Comparison of ENCODE assay signal across 24 cellular contexts in genomic region chr5:159955056-159955624, GRCh38. TPM values are rescaled to one million over a fixed set of nuclear protein-coding genes. Genes with fewer than 3 reads are reported as not detected.
"Had no signal": no experiment of that assay in that cellular context is flagged by ENCODE, and none has a peak within 500 bp of the region (broad histone marks: within the 10 kb centered on the region; RNA-seq: fewer than 3 reads in every experiment).

No MANE protein-coding gene starts in this region.

- H3K36me3 Mint-ChIP-seq: mesothelial cell of epicardium; naive thymus-derived CD8-positive, alpha-beta T cell; stimulated activated effector memory CD8-positive, alpha-beta T cell treated with anti-CD3 and anti-CD28 coated beads, Interleukin-12 subunit alpha, Interleukin-12 subunit beta, amount 100 ng/mL, for 72 hours had no signal

- H3K4me2 ChIP-seq: hepatocyte had no signal

- H3K27ac ChIP-seq: esophagus muscularis mucosa, foreskin keratinocyte, gastroesophageal sphincter, heart left ventricle, hepatocyte, left lung, prostate gland, right atrium auricular region, transverse colon had no signal

- H3K27me3 ChIP-seq: foreskin keratinocyte, heart left ventricle, hepatocyte, left lung, right atrium auricular region, transverse colon had no signal

- ATAC-seq: foreskin keratinocyte; heart left ventricle; left cardiac atrium; mucosa of descending colon; naive thymus-derived CD8-positive, alpha-beta T cell; sciatic nerve; stimulated activated effector memory CD8-positive, alpha-beta T cell treated with anti-CD3 and anti-CD28 coated beads, Interleukin-12 subunit alpha, Interleukin-12 subunit beta, amount 100 ng/mL, for 72 hours had no signal

- H2AFZ ChIP-seq: hepatocyte had no signal

- H3K4me3 Mint-ChIP-seq: mesothelial cell of epicardium; naive thymus-derived CD8-positive, alpha-beta T cell; nephron progenitor cell; stimulated activated effector memory CD8-positive, alpha-beta T cell treated with anti-CD3 and anti-CD28 coated beads, Interleukin-12 subunit alpha, Interleukin-12 subunit beta, amount 100 ng/mL, for 72 hours; stimulated activated naive CD8-positive, alpha-beta T cell treated with anti-CD3 and anti-CD28 coated beads, Interleukin-15, Interleukin-2, amounts not matched to agents 100 ng/mL and 50 ng/mL, for 24 hours had no signal

- H3K9me3 Mint-ChIP-seq: mesothelial cell of epicardium; naive thymus-derived CD8-positive, alpha-beta T cell; nephron progenitor cell; stimulated activated effector memory CD8-positive, alpha-beta T cell treated with anti-CD3 and anti-CD28 coated beads, Interleukin-12 subunit alpha, Interleukin-12 subunit beta, amount 100 ng/mL, for 72 hours; stimulated activated naive CD8-positive, alpha-beta T cell treated with anti-CD3 and anti-CD28 coated beads, Interleukin-15, Interleukin-2, amounts not matched to agents 100 ng/mL and 50 ng/mL, for 24 hours had no signal

- H3K79me2 ChIP-seq: hepatocyte had no signal

- H3K27ac Mint-ChIP-seq: mesothelial cell of epicardium; naive thymus-derived CD8-positive, alpha-beta T cell; nephron progenitor cell; stimulated activated effector memory CD8-positive, alpha-beta T cell treated with anti-CD3 and anti-CD28 coated beads, Interleukin-12 subunit alpha, Interleukin-12 subunit beta, amount 100 ng/mL, for 72 hours; stimulated activated naive CD8-positive, alpha-beta T cell treated with anti-CD3 and anti-CD28 coated beads, Interleukin-15, Interleukin-2, amounts not matched to agents 100 ng/mL and 50 ng/mL, for 24 hours had no signal

- DNase-seq: effector CD8-positive, alpha-beta T cell; foreskin keratinocyte; heart left ventricle; left cardiac atrium; left lung; mesenchymal stem cell; mucosa of descending colon; naive thymus-derived CD8-positive, alpha-beta T cell; nephron progenitor cell; nucleus accumbens; stimulated activated CD4-positive, alpha-beta T cell treated with anti-CD3 and anti-CD28 coated beads, Interleukin-2, amount 100 ng/mL, for 24 hours; stimulated activated CD4-positive, alpha-beta T cell treated with anti-CD3 and anti-CD28 coated beads, Interleukin-4, amount 100 ng/mL, for 24 hours; transverse colon had no signal

- H3K4me1 ChIP-seq: esophagus muscularis mucosa, foreskin keratinocyte, gastroesophageal sphincter, heart left ventricle, left lung, prostate gland, right atrium auricular region had no signal

- FAIRE-seq: colon, endothelial cell of umbilical vein had no signal

- H3K4me1 Mint-ChIP-seq: mesothelial cell of epicardium; naive thymus-derived CD8-positive, alpha-beta T cell; stimulated activated effector memory CD8-positive, alpha-beta T cell treated with anti-CD3 and anti-CD28 coated beads, Interleukin-12 subunit alpha, Interleukin-12 subunit beta, amount 100 ng/mL, for 72 hours had no signal

- H3K9me3 ChIP-seq: esophagus muscularis mucosa, gastroesophageal sphincter, heart left ventricle, left lung, mucosa of descending colon, prostate gland, right atrium auricular region, transverse colon had no signal

- H3K4me3 ChIP-seq: esophagus muscularis mucosa, gastroesophageal sphincter, heart left ventricle, hepatocyte, left lung, mucosa of descending colon, prostate gland, right atrium auricular region, transverse colon had no signal

- H3K36me3 ChIP-seq: esophagus muscularis mucosa, gastroesophageal sphincter, heart left ventricle, left lung, prostate gland, right atrium auricular region, transverse colon had no signal

RNA-seq across cellular contexts. Expression of gene ADRA1B, which starts 38.9 kb away (rescaled TPM):
- total RNA-seq: endothelial cell of umbilical vein; naive thymus-derived CD8-positive, alpha-beta T cell had no signal
- polyA plus RNA-seq: foreskin keratinocyte; naive thymus-derived CD8-positive, alpha-beta T cell had no signal
